ENCODE assay signal across 19 cellular contexts in the genomic region with DNA sequence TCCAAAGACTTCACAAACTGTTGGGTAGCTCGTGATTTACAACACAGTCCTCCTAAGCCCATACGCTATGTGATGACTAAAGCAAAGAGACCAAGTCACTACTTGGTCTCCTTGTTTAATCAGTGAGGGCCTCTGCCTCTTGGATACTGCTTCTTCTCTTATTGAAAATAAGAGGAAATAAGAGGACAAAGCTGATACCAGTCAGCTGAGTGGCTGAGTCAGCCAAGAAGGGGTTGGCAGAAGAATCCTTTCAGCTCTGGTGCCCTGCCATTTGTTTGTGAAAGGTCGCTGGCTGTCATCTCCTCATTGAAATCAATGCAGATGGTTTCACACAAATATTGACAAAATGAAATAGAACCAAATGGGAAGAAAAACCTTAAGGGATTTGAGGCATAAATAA.
DNase-seq lines count a peak whose midpoint lies in the region; TF ChIP-seq lines count a peak whose summit lies in the region.
"Had no signal": no experiment of that assay in that cellular context is flagged by ENCODE, and none has a peak within 500 bp of the region (broad histone marks: within the 10 kb centered on the region; RNA-seq: fewer than 3 reads in every experiment).

No MANE protein-coding gene starts in this region.

- no peak overlapping the region for H3K4me3 ChIP-seq in epithelial cell of esophagus (ENCODE audit: low read length)
- H3K4me3 ChIP-seq: GM12878 had no signal

- DNase-seq in DMS153 (lab: John Stamatoyannopoulos, UW) (peak; percentile 6), DMS153 treated with DMSO at 0.1 percent for 48 hours (lab: John Stamatoyannopoulos, UW; ENCODE audit: unreplicated experiment) (no peak), NCI-H2029 (lab: John Stamatoyannopoulos, UW) (peak; percentile 27), epithelial cell of esophagus (ENCODE audit: low read depth) (peak; percentile 8), renal cortical epithelial cell (ENCODE audit: low read depth) (peak; percentile 64), A172 (ENCODE audit: low spot score) (no peak), SW 1271 (lab: John Stamatoyannopoulos, UW) (no peak), NK-92 (lab: John Stamatoyannopoulos, UW; ENCODE audit: unreplicated experiment) (no peak)
- DNase-seq: Caco-2, DMS79 treated with DMSO at 0.1 percent for 48 hours, GDM1, GOT3, IMR-90, Karpas-422, NCI-H1105, NCI-H1694, NCI-H446 treated with DMSO at 0.1 percent for 48 hours, NCI-H748 treated with DMSO at 0.1 percent for 48 hours had no signal

- no peak for TF ChIP-seq CTCF in epithelial cell of esophagus (IDR thresholded peaks at IDR 0.05; ENCODE audit: insufficient read depth, low read depth, low read length, missing control alignments)

Comparison
In these comparisons a context has a peak if more than half of its experiments do, and no peak if none do; other contexts are left out.
1. DNase-seq: peak in DMS153 (single experiment), NCI-H2029 (single experiment), epithelial cell of esophagus (single experiment) and renal cortical epithelial cell (single experiment); none in DMS153 treated with DMSO at 0.1 percent for 48 hours (single experiment), A172 (single experiment), SW 1271 (0 of 2) and NK-92 (single experiment).